ENCODE assay signal across 8 cellular contexts in the genomic region with DNA sequence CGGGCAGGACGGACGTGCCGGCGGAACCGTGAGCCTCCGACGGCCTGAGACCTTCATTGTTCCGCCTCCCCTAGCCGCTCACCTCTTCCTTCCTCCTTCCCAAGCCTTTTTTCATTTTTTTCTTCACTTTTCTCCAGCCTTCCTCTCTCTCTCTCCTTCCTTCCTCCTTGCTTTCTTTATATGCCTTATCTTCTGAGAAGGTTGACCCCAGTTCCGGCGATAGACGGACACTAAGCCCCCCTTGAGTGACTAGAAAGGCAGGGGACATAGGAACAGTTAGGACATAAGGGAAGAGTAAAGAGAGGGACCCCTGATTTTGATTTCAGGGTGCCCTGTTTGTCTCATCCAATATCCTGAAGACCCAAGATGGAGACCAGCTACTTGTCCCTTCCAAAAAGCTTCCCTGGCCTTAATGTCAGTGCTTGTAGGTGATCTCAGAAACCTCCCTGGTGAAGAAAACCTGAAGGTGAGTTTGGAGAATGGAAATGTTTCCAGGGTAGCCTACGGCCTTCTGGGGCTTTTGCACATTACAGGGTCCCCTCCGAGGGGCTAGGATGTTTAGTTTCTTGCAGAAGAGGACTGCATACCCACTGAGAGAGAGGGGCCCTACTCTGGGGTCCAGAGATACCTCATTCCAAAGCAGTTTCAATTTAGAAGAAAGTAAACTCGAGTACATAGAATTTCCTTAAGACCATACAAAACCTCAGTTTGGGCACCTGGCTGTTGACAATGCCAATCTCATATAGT. TPM values are rescaled to one million over a fixed set of nuclear protein-coding genes. Genes with fewer than 3 reads are reported as not detected.
A peak's percentile ranks its signal among the peaks of the same experiment; 100 is the strongest.
DNase-seq lines count a peak whose midpoint lies in the region; ATAC-seq and TF ChIP-seq lines count a peak whose summit lies in the region.

No MANE protein-coding gene starts in this region.

- peak overlapping the region; percentile 48 for H3K4me3 ChIP-seq in HEK293 (ENCODE audit: low read depth, low read length)
- peak overlapping the region; percentile 72 to 76 for H3K4me3 ChIP-seq in gastroesophageal sphincter
- peak overlapping the region; percentile 65 for H3K4me3 ChIP-seq in smooth muscle cell

- H3K4me1 Mint-ChIP-seq in WTC11 = peaks cover 36% of the 10 kb centered on the region

- 0 out of 2 replicates have a peak, but pooled peaks have one; percentile 38 for TF ChIP-seq CTCF in HEK293 (tag by site-specific recombination; IDR thresholded peaks at IDR 0.05)
- TF ChIP-seq CTCF in WTC11 (IDR thresholded peaks at IDR 0.05) = no peak
- no peak for TF ChIP-seq CTCF in gastroesophageal sphincter (IDR thresholded peaks at IDR 0.05)
- no peak for TF ChIP-seq CTCF in smooth muscle cell (IDR thresholded peaks at IDR 0.05; ENCODE audit: borderline replicate concordance, insufficient read depth, poor library complexity, severe bottlenecking)

- peaks cover 24% of the 10 kb centered on the region for H3K36me3 Mint-ChIP-seq in WTC11

- no peak for TF ChIP-seq EP300 in gastroesophageal sphincter (IDR thresholded peaks at IDR 0.05)

- peaks cover 5% of the 10 kb centered on the region for H3K79me2 ChIP-seq in smooth muscle cell (ENCODE audit: low read depth)

- POLR2A ChIA-PET in HEK293 (lab: Yijun Ruan, JAX) (interaction anchor here (0.6 to 1.7 kb wide), 7 partner anchors 10 to 232 kb away, joined by 3 to 12 read pairs (median 3); no protein-coding TSS in a partner anchor), WTC11 (lab: Charles Lee) (interaction anchor here (2.2 to 6.5 kb wide), 2 partner anchors 43 to 44 kb away, joined by 9 to 37 read pairs; no protein-coding TSS in a partner anchor)

- H3K4me1 ChIP-seq in HEK293 (ENCODE audit: control insufficient read depth, insufficient read depth, low read length) (no peaks in the 10 kb centered on the region), gastroesophageal sphincter (peaks cover 2 to 68% (median 9%) of the 10 kb centered on the region in 3 donors), smooth muscle cell (ENCODE audit: low read depth) (peaks cover 29% of the 10 kb centered on the region)

- peak overlapping the region; percentile 79 for H3K9ac ChIP-seq in smooth muscle cell (ENCODE audit: low read depth)

- peaks cover 22% of the 10 kb centered on the region for H4K20me1 ChIP-seq in smooth muscle cell (ENCODE audit: low read depth)

- no peaks in the 10 kb centered on the region for H3K27me3 ChIP-seq in gastroesophageal sphincter
- H3K27me3 ChIP-seq in smooth muscle cell (ENCODE audit: low read depth) = no peaks in the 10 kb centered on the region

- intact Hi-C loops in left colon (cut with DNase I, micrococcal nuclease) = loop anchor here in 1 of 2 donors (5.0 kb wide), 2 partner anchors 101 to 551 kb away; no protein-coding TSS in a partner anchor

- peak overlapping the region; percentile 56 for H2AFZ ChIP-seq in smooth muscle cell (ENCODE audit: low read depth)

- 17 to 25% methylated on average over 11 to 12 of the region's 16 CpGs for WGBS in gastroesophageal sphincter (ENCODE audit: low coverage in 1 of 2), 2 donors
- 27% methylated on average over 16 of the region's 16 CpGs for WGBS in smooth muscle cell (ENCODE audit: low lambda C conversion rate)

- ATAC-seq in WTC11 (no peak), gastroesophageal sphincter (no peak), left colon (no peak)

- no peaks in the 10 kb centered on the region for H3K9me3 ChIP-seq in HEK293 (ENCODE audit: control insufficient read depth, insufficient read depth, low read depth, low read length)
- no peaks in the 10 kb centered on the region for H3K9me3 ChIP-seq in gastroesophageal sphincter
- no peaks in the 10 kb centered on the region for H3K9me3 ChIP-seq in smooth muscle cell (replicated peaks; ENCODE audit: low read depth)

- peak overlapping the region; percentile 90 for H3K4me2 ChIP-seq in smooth muscle cell

- H3F3A ChIP-seq in smooth muscle cell (ENCODE audit: low read depth) = peaks cover 6% of the 10 kb centered on the region

- H3K36me3 ChIP-seq in HEK293 (ENCODE audit: control insufficient read depth in 2 of 2, insufficient read depth in 1 of 2, low read length in 2 of 2) (peaks cover 0 to 16% of the 10 kb centered on the region in 2 experiments; a peak in 1 of 3 replicates), gastroesophageal sphincter (no peaks in the 10 kb centered on the region), smooth muscle cell (ENCODE audit: low read depth) (no peaks in the 10 kb centered on the region)

- peaks cover 30% of the 10 kb centered on the region for H3K27me3 Mint-ChIP-seq in WTC11 (ENCODE audit: low read depth)

- peaks cover 15% of the 10 kb centered on the region for H3K9me3 Mint-ChIP-seq in WTC11

- H3K27ac ChIP-seq in HEK293 (ENCODE audit: extremely low read depth, low read depth, low read length) (peak overlapping the region; percentile 86; the same call in 1 of the 2 replicates), gastroesophageal sphincter (peak overlapping the region; percentile 13 to 94 (median 93)), smooth muscle cell (ENCODE audit: low read depth) (peak overlapping the region; percentile 79)

- CTCF ChIA-PET in HEK293 (lab: Yijun Ruan, JAX) = interaction anchor here (0.5 to 6.8 kb wide), 16 partner anchors 10 to 809 kb away, joined by 3 to 68 read pairs (median 6); no protein-coding TSS in a partner anchor
- CTCF ChIA-PET in WTC11 (lab: Charles Lee) = interaction anchor here (0.5 to 9.9 kb wide), 35 partner anchors 9 to 707 kb away, joined by 3 to 149 read pairs (median 4); a partner anchor contains a TSS

- TF ChIP-seq POLR2A in gastroesophageal sphincter (IDR thresholded peaks at IDR 0.05) = peak in 1 of 2 donors; percentile 23

- H3K4me3 Mint-ChIP-seq in WTC11 = peak overlapping the region; percentile 97

- peak overlapping the region; percentile 91 for H3K27ac Mint-ChIP-seq in WTC11

- DNase-seq in WTC11 (ENCODE audit: low spot score) = no peak
- no peak for DNase-seq in smooth muscle cell (lab: John Stamatoyannopoulos, UW; ENCODE audit: unreplicated experiment)
- no peak for DNase-seq in H4 (ENCODE audit: low spot score)
- no peak for DNase-seq in SW480 (ENCODE audit: low spot score)
- no peak for DNase-seq in NCI-H2171 treated with DMSO at 0.1 percent for 48 hours (lab: John Stamatoyannopoulos, UW)
- DNase-seq in left colon = no peak

TF ChIP-seq in HEK293, 187 proteins besides CTCF, POLR2A, EP300 and RAD21 (continues in another document):
- TF ChIP-seq YY1 (tag by site-specific recombination; IDR thresholded peaks at IDR 0.05) (0 out of 2 replicates have a peak, but pooled peaks have one; percentile 3), ZBTB21 (tag by site-specific recombination; IDR thresholded peaks at IDR 0.05) (0 out of 2 replicates have a peak, but pooled peaks have one; percentile 2)
- TF ChIP-seq, protein P1, sequence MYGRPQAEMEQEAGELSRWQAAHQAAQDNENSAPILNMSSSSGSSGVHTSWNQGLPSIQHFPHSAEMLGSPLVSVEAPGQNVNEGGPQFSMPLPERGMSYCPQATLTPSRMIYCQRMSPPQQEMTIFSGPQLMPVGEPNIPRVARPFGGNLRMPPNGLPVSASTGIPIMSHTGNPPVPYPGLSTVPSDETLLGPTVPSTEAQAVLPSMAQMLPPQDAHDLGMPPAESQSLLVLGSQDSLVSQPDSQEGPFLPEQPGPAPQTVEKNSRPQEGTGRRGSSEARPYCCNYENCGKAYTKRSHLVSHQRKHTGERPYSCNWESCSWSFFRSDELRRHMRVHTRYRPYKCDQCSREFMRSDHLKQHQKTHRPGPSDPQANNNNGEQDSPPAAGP (tag by site-specific recombination; IDR thresholded peaks at IDR 0.05) = no peak

TF ChIP-seq in WTC11, 78 proteins besides CTCF, POLR2A, EP300 and RAD21:
- TF ChIP-seq SP1 (CRISPR knock-in tag; conservative IDR thresholded peaks at IDR 0.05) (peak; percentile 36; the same call in 1 of the 2 replicates), GRHL2 (CRISPR knock-in tag; IDR thresholded peaks at IDR 0.05; ENCODE audit: insufficient replicate concordance, severe bottlenecking) (no peak)
- TF ChIP-seq, protein P2, sequence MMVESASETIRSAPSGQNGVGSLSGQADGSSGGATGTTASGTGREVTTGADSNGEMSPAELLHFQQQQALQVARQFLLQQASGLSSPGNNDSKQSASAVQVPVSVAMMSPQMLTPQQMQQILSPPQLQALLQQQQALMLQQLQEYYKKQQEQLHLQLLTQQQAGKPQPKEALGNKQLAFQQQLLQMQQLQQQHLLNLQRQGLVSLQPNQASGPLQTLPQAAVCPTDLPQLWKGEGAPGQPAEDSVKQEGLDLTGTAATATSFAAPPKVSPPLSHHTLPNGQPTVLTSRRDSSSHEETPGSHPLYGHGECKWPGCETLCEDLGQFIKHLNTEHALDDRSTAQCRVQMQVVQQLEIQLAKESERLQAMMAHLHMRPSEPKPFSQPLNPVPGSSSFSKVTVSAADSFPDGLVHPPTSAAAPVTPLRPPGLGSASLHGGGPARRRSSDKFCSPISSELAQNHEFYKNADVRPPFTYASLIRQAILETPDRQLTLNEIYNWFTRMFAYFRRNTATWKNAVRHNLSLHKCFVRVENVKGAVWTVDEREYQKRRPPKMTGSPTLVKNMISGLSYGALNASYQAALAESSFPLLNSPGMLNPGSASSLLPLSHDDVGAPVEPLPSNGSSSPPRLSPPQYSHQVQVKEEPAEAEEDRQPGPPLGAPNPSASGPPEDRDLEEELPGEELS (CRISPR knock-in tag; IDR thresholded peaks at IDR 0.05) = 0 out of 2 replicates have a peak, but pooled peaks have one; percentile 23

RNA-seq across cellular contexts. Expression of a gene that starts 3.5 kb away (rescaled TPM):
- 18.7 to 40.8 TPM (median 40.1 TPM) in 3 replicates for total RNA-seq in WTC11 (2021)
- total RNA-seq in gastroesophageal sphincter = 100 to 1,000 TPM in 1 of 4 donors, 10 to 100 TPM in 3; 36.3 to 108 (median 81.8) TPM
- 53.0 and 55.8 TPM in 2 replicates for total RNA-seq in smooth muscle cell
- 47.6 and 88.3 TPM in 2 replicates for polyA plus RNA-seq in smooth muscle cell
- total RNA-seq in H4 (2014; rRNA removed; shearing (Covaris generic)) = 86.8 and 91.3 TPM in 2 replicates
- 10 to 100 TPM; 47.1 to 81.7 TPM for total RNA-seq in left colon

RNA-seq across cellular contexts. Expression of a gene that starts 14.4 kb away (rescaled TPM):
- total RNA-seq in WTC11 (2021) (46.2 to 53.6 TPM (median 47.6 TPM) in 3 replicates), gastroesophageal sphincter (10 to 100 TPM; 52.8 to 87.9 (median 62.4) TPM), smooth muscle cell (62.5 and 80.7 TPM in 2 replicates), left colon (10 to 100 TPM; 46.4 to 49.9 TPM)
- polyA plus RNA-seq in smooth muscle cell = 19.0 and 25.7 TPM in 2 replicates
- total RNA-seq in H4 (2014; rRNA removed; shearing (Covaris generic)) = 15.2 and 27.0 TPM in 2 replicates
